In the genomic region with DNA sequence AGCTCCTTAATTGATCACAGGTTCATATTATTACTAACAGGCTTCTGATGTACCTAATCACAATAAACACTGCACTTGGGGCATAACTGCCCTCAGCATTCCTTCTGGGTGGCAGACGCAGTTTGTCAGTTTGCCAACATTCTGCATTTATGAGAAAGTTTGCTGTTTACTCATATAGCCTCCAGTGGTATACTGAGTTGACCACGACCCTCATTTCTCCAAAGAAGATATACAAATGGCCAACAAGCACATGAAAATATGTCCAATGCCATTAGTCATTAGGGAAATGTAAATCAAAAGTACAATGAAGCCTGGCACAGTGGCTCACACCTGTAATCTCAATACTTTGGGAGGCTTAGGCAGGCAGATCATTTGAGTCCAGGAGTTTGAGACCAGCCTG, we compare ENCODE assay signal across 33 cellular contexts.
"Had no signal": no experiment of that assay in that cellular context is flagged by ENCODE, and none has a peak within 500 bp of the region (broad histone marks: within the 10 kb centered on the region; RNA-seq: fewer than 3 reads in every experiment).

No MANE protein-coding gene starts in this region.

- H3K27me3 ChIP-seq: neutrophil, ovary, right lobe of liver, sigmoid colon, spleen, suprapubic skin, testis, tibial artery, transverse colon, upper lobe of right lung, uterus had no signal

- ATAC-seq: naive thymus-derived CD4-positive, alpha-beta T cell; natural killer cell; right cardiac atrium; right lobe of liver; stimulated activated memory B cell treated with anti-CD40 and anti-IgM and Interleukin-4, amounts not matched to agents 10 μg/mL and 1 μg/mL and 100 μg/mL, for 72 hours; stimulated activated naive CD8-positive, alpha-beta T cell treated with anti-CD3 and anti-CD28 coated beads, Interleukin-15, amount 100 ng/mL, for 72 hours; stimulated activated naive CD8-positive, alpha-beta T cell treated with anti-CD3 and anti-CD28 coated beads, Interleukin-15, Interleukin-2, amounts not matched to agents 100 U/mL and 50 U/mL, for 24 hours; upper lobe of right lung had no signal

- H3K27ac ChIP-seq: neutrophil, ovary, parathyroid adenoma, right lobe of liver, sigmoid colon, skin epidermis, spleen, suprapubic skin, testis, tibial artery, transverse colon, upper lobe of right lung, uterus had no signal

- H3K4me3 ChIP-seq: ovary, right lobe of liver, sigmoid colon, skin epidermis, smooth muscle cell, spleen, suprapubic skin, testis, tibial artery, transverse colon, upper lobe of right lung, uterus had no signal

- H3K9ac ChIP-seq: parathyroid adenoma had no signal

- H3K27ac Mint-ChIP-seq: naive thymus-derived CD4-positive, alpha-beta T cell; nephron progenitor cell; progenitor cell of endocrine pancreas; stimulated activated memory B cell treated with anti-CD40 and anti-IgM and Interleukin-4, amounts not matched to agents 10 μg/mL and 1 μg/mL and 100 μg/mL, for 72 hours; stimulated activated naive CD8-positive, alpha-beta T cell treated with anti-CD3 and anti-CD28 coated beads, Interleukin-15, amount 100 ng/mL, for 72 hours; type B pancreatic cell had no signal

- H2AFZ ChIP-seq: parathyroid adenoma had no signal

- H3K36me3 ChIP-seq: neutrophil, ovary, right lobe of liver, sigmoid colon, spleen, suprapubic skin, tibial artery, transverse colon, upper lobe of right lung, uterus had no signal

- H3K9me3 Mint-ChIP-seq: natural killer cell; stimulated activated memory B cell treated with anti-CD40 and anti-IgM and Interleukin-4, amounts not matched to agents 10 μg/mL and 1 μg/mL and 100 μg/mL, for 72 hours had no signal

- H3K4me1 Mint-ChIP-seq: neural crest cell had no signal

- H3K4me1 ChIP-seq: parathyroid adenoma, right lobe of liver, sigmoid colon, suprapubic skin, testis, transverse colon, upper lobe of right lung, uterus had no signal

- H3K9me3 ChIP-seq: neutrophil, ovary, right lobe of liver, sigmoid colon, spleen, suprapubic skin, testis, transverse colon, upper lobe of right lung, uterus had no signal

- H3K4me2 ChIP-seq: smooth muscle cell had no signal

- H3K4me3 Mint-ChIP-seq: naive thymus-derived CD4-positive, alpha-beta T cell; natural killer cell; nephron progenitor cell; neural crest cell; stimulated activated memory B cell treated with anti-CD40 and anti-IgM and Interleukin-4, amounts not matched to agents 10 μg/mL and 1 μg/mL and 100 μg/mL, for 72 hours; stimulated activated naive CD8-positive, alpha-beta T cell treated with anti-CD3 and anti-CD28 coated beads, Interleukin-15, amount 100 ng/mL, for 72 hours; type B pancreatic cell had no signal

- DNase-seq: naive thymus-derived CD4-positive, alpha-beta T cell; natural killer cell; nephron progenitor cell; nucleus accumbens; ovary; posterior cingulate gyrus; right cardiac atrium; right lobe of liver; sigmoid colon; spleen; stimulated activated CD4-positive, alpha-beta T cell treated with anti-CD3 and anti-CD28 coated beads, Interleukin-12 subunit alpha, Interleukin-12 subunit beta, amount 100 ng/mL, for 4 hours; stimulated activated CD4-positive, alpha-beta T cell treated with anti-CD3 and anti-CD28 coated beads, Interleukin-1b, Interleukin-23, amount 100 ng/mL, for 48 hours; stimulated activated CD4-positive, alpha-beta T cell treated with anti-CD3 and anti-CD28 coated beads, Interleukin-4, amount 100 ng/mL, for 1 hour; stimulated activated CD4-positive, alpha-beta T cell treated with anti-CD3 and anti-CD28 coated beads, Interleukin-4, amount 100 ng/mL, for 4 hours; stimulated activated CD8-positive, alpha-beta memory T cell treated with anti-CD3 and anti-CD28 coated beads, Interleukin-4, amount 100 ng/mL, for 48 hours; stimulated activated naive CD4-positive, alpha-beta T cell; stimulated activated naive CD8-positive, alpha-beta T cell treated with anti-CD3 and anti-CD28 coated beads, Interleukin-15, amount 100 ng/mL, for 72 hours; stimulated activated naive CD8-positive, alpha-beta T cell treated with anti-CD3 and anti-CD28 coated beads, Interleukin-15, Interleukin-2, amounts not matched to agents 100 U/mL and 50 U/mL, for 24 hours; substantia nigra; testis; tibial artery; transverse colon; upper lobe of right lung; uterus had no signal

- H3K36me3 Mint-ChIP-seq: natural killer cell; stimulated activated memory B cell treated with anti-CD40 and anti-IgM and Interleukin-4, amounts not matched to agents 10 μg/mL and 1 μg/mL and 100 μg/mL, for 72 hours had no signal

- H3K79me2 ChIP-seq: parathyroid adenoma had no signal

- H3K27me3 Mint-ChIP-seq: naive thymus-derived CD4-positive, alpha-beta T cell; progenitor cell of endocrine pancreas; stimulated activated memory B cell treated with anti-CD40 and anti-IgM and Interleukin-4, amounts not matched to agents 10 μg/mL and 1 μg/mL and 100 μg/mL, for 72 hours; stimulated activated naive CD8-positive, alpha-beta T cell treated with anti-CD3 and anti-CD28 coated beads, Interleukin-15, amount 100 ng/mL, for 72 hours; type B pancreatic cell had no signal
